ENCODE assay signal across 22 cellular contexts in the genomic region with DNA sequence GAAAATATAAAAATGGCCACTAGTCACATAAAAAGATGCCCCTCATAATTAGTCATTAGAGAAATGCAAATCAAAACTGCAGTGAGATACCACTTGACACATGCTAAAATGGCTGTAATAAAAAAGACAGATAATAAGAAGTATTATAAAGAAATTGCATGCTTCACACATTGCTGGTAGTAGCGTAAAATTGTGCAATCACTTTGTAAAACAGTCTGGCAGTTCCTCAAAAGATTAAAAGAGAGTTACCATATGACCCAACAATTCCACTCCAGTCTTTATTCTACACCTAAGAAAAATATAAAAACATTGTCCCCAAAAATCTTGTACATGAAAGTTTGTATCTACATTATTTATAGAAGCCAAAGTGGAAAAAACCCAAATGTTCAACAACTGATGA.
DNase-seq lines count a peak whose midpoint lies in the region; ATAC-seq lines count a peak whose summit lies in the region.
"Had no signal": no experiment of that assay in that cellular context is flagged by ENCODE, and none has a peak within 500 bp of the region (broad histone marks: within the 10 kb centered on the region; RNA-seq: fewer than 3 reads in every experiment).

No MANE protein-coding gene starts in this region.

- DNase-seq in SKM-1 treated with dmso at 0.1 percent for 144 hours (lab: John Stamatoyannopoulos, UW; ENCODE audit: unreplicated experiment): peak; percentile 17
- DNase-seq in SKM-1 (lab: John Stamatoyannopoulos, UW; ENCODE audit: unreplicated experiment): no peak
- DNase-seq in NCI-H226: peak; percentile 48
- peak; percentile 3 for DNase-seq in amniotic epithelial cell (ENCODE audit: low read depth)
- DNase-seq in stimulated activated naive CD8-positive, alpha-beta T cell treated with anti-CD3 and anti-CD28 coated beads, Interleukin-15, amount 100 ng/mL, for 72 hours: no peak
- DNase-seq: AML-193; C1 segment of cervical spinal cord; Calu3; CD8-positive, alpha-beta memory T cell; DMS153; KBM-7; NCI-H1048; NCI-H1417 treated with DMSO at 0.1 percent for 48 hours; NCI-H187; NCI-H446 treated with DMSO at 0.1 percent for 48 hours; NCI-H526 treated with DMSO at 0.1 percent for 48 hours; SJCRH30; T-helper 17 cell had no signal

- H3K9me3 Mint-ChIP-seq in stimulated activated naive CD8-positive, alpha-beta T cell treated with anti-CD3 and anti-CD28 coated beads, Interleukin-15, amount 100 ng/mL, for 72 hours: peaks cover 0 to 9% of the 10 kb centered on the region in 2 donors

- H3K4me3 Mint-ChIP-seq in stimulated activated naive CD8-positive, alpha-beta T cell treated with anti-CD3 and anti-CD28 coated beads, Interleukin-15, amount 100 ng/mL, for 72 hours: no peak overlapping the region
- H3K4me3 Mint-ChIP-seq: CD8-positive, alpha-beta memory T cell; T-helper 17 cell had no signal

- H3K27ac Mint-ChIP-seq in stimulated activated naive CD8-positive, alpha-beta T cell treated with anti-CD3 and anti-CD28 coated beads, Interleukin-15, amount 100 ng/mL, for 72 hours: no peak overlapping the region
- H3K27ac Mint-ChIP-seq: T-helper 17 cell had no signal

- no peak for ATAC-seq in GM19452 (IDR thresholded peaks at IDR 0.05; ENCODE audit: unreplicated experiment)
- no peak for ATAC-seq in stimulated activated naive CD8-positive, alpha-beta T cell treated with anti-CD3 and anti-CD28 coated beads, Interleukin-15, amount 100 ng/mL, for 72 hours
- ATAC-seq in GM21529 (IDR thresholded peaks at IDR 0.05; ENCODE audit: unreplicated experiment): no peak
- ATAC-seq in GM19395 (IDR thresholded peaks at IDR 0.05; ENCODE audit: unreplicated experiment): no peak
- ATAC-seq: Panc1, T-helper 17 cell had no signal

- H3K27me3 Mint-ChIP-seq in stimulated activated naive CD8-positive, alpha-beta T cell treated with anti-CD3 and anti-CD28 coated beads, Interleukin-15, amount 100 ng/mL, for 72 hours: no peaks in the 10 kb centered on the region
- H3K27me3 Mint-ChIP-seq: CD8-positive, alpha-beta memory T cell; T-helper 17 cell had no signal

- no peaks in the 10 kb centered on the region for H3K4me1 Mint-ChIP-seq in stimulated activated naive CD8-positive, alpha-beta T cell treated with anti-CD3 and anti-CD28 coated beads, Interleukin-15, amount 100 ng/mL, for 72 hours
- H3K4me1 Mint-ChIP-seq: CD8-positive, alpha-beta memory T cell; T-helper 17 cell had no signal

Comparison
In these comparisons a context has a peak if more than half of its experiments do, and no peak if none do; other contexts are left out.
1. DNase-seq: peak in SKM-1 treated with dmso at 0.1 percent for 144 hours (single experiment), NCI-H226 (single experiment) and amniotic epithelial cell (single experiment); none in SKM-1 (single experiment) and stimulated activated naive CD8-positive, alpha-beta T cell treated with anti-CD3 and anti-CD28 coated beads, Interleukin-15, amount 100 ng/mL, for 72 hours (0 of 2).